In the genomic region with DNA sequence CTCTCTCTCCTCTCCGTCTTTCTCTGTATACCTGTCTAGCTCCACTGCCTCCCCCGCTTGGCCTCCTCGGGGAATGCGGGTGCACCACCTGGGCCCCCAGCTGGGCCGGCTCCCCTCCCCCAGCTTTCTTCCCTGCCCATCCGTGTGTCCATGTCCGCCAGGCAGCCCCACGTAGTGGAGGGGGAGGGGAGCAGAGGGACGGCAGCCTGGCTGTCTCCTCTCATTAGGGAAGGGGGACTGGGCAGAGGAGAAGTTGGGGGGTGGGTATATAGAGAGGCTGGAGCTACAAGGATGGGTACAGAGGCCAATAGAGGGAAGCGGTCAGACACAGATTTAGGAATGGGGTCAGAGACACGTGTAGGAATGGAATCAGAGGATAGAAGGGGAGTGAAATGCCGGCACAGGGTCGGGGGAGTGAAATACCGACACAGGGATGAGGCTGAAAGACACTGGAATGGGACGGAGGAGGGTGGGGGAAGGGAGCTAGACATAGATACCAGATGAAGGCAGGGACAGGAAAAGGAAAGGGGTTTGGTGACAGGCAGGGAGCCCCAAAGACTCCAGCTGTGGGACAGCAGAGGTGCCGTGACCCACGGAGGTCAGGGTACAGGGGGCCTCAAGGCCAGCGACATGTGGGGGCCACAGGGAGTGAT, we compare ENCODE assay signal across 9 cellular contexts. TPM values are rescaled to one million over a fixed set of nuclear protein-coding genes. Genes with fewer than 3 reads are reported as not detected.
DNase-seq lines count a peak whose midpoint lies in the region; ATAC-seq and TF ChIP-seq lines count a peak whose summit lies in the region.
"Had no signal": no experiment of that assay in that cellular context is flagged by ENCODE, and none has a peak within 500 bp of the region (broad histone marks: within the 10 kb centered on the region; RNA-seq: fewer than 3 reads in every experiment).

No MANE protein-coding gene starts in this region.

- peaks cover 28 to 38% of the 10 kb centered on the region in 2 donors for H3K27me3 Mint-ChIP-seq in CD8-positive, alpha-beta memory T cell

- H3K4me3 ChIP-seq in CD8-positive, alpha-beta memory T cell (ENCODE audit: low read length) = no peak overlapping the region
- H3K4me3 ChIP-seq in right atrium auricular region = peak overlapping the region; percentile 96 to 100
- peak overlapping the region; percentile 78 for H3K4me3 ChIP-seq in psoas muscle

- CTCF ChIA-PET in CD8-positive, alpha-beta memory T cell (lab: Charles Lee) = interaction anchor here (1.0 kb wide), 1 partner anchor 78 kb away, joined by 3 read pairs; no protein-coding TSS in a partner anchor

- H3K4me1 Mint-ChIP-seq in CD8-positive, alpha-beta memory T cell = peaks cover 18 to 28% (median 20%) of the 10 kb centered on the region in 3 donors

- TF ChIP-seq CTCF in right atrium auricular region (IDR thresholded peaks at IDR 0.05) = no peak
- TF ChIP-seq CTCF in psoas muscle (IDR thresholded peaks at IDR 0.05) = no peak

- intact Hi-C loops in psoas muscle (cut with DNase I) = loop anchor here in 1 of 2 donors (10.0 kb wide), 2 partner anchors 124 to 274 kb away; no protein-coding TSS in a partner anchor
- intact Hi-C loops in sciatic nerve (cut with DNase I) = no loop called here

- H3K4me3 Mint-ChIP-seq in CD8-positive, alpha-beta memory T cell = peak overlapping the region in 1 of 7 donors; percentile 7

- peak overlapping the region; percentile 47 for H3K27ac ChIP-seq in CD8-positive, alpha-beta memory T cell (ENCODE audit: low read depth, low read length)
- H3K27ac ChIP-seq in adipose tissue (ENCODE audit: low read depth, low read length) = peak overlapping the region; percentile 41
- peak overlapping the region; percentile 96 to 99 for H3K27ac ChIP-seq in right atrium auricular region
- peak overlapping the region; percentile 83 for H3K27ac ChIP-seq in psoas muscle

- no peaks in the 10 kb centered on the region for H3K27me3 ChIP-seq in CD8-positive, alpha-beta memory T cell (ENCODE audit: insufficient read depth, low read length, poor library complexity, severe bottlenecking)
- H3K27me3 ChIP-seq in right atrium auricular region = no peaks in the 10 kb centered on the region
- H3K27me3 ChIP-seq in psoas muscle (ENCODE audit: insufficient read depth in 3 of 3, low read length in 2 of 3) = no peaks in the 10 kb centered on the region

- DNase-seq in CD8-positive, alpha-beta memory T cell = no peak
- DNase-seq in right atrium auricular region (ENCODE audit: low spot score) (no peak), psoas muscle (no peak), COLO829 (ENCODE audit: low spot score) (no peak), sciatic nerve (ENCODE audit: low spot score) (no peak)
- DNase-seq: NCI-H1092 had no signal

- POLR2A ChIA-PET in CD8-positive, alpha-beta memory T cell (lab: Charles Lee) = no interaction called here

- H3K4me1 ChIP-seq in CD8-positive, alpha-beta memory T cell (ENCODE audit: insufficient read depth, low read length) = peaks cover 24% of the 10 kb centered on the region
- H3K4me1 ChIP-seq in right atrium auricular region (peaks cover 0 to 57% of the 10 kb centered on the region in 2 donors), psoas muscle (no peaks in the 10 kb centered on the region)

- WGBS in adipose tissue, 3 donors = 23 to 49% (median 30%) methylated on average over 18 of the region's 18 CpGs
- WGBS in psoas muscle, 3 donors = 38 to 43% (median 42%) methylated on average over 18 of the region's 18 CpGs

- ATAC-seq in psoas muscle = no peak
- no peak for ATAC-seq in GM21737 (IDR thresholded peaks at IDR 0.05; ENCODE audit: unreplicated experiment)
- no peak for ATAC-seq in sciatic nerve
- no peak for ATAC-seq in HG02759 (IDR thresholded peaks at IDR 0.05; ENCODE audit: unreplicated experiment)

- H3K27ac Mint-ChIP-seq in CD8-positive, alpha-beta memory T cell = peak overlapping the region in 1 of 8 donors; percentile 86

- peaks cover 0 to 2% (median 0%) of the 10 kb centered on the region in 5 donors for H3K9me3 Mint-ChIP-seq in CD8-positive, alpha-beta memory T cell

- H3K36me3 ChIP-seq in CD8-positive, alpha-beta memory T cell (ENCODE audit: insufficient read depth, low read length) = no peaks in the 10 kb centered on the region
- no peaks in the 10 kb centered on the region for H3K36me3 ChIP-seq in right atrium auricular region
- H3K36me3 ChIP-seq in psoas muscle (ENCODE audit: insufficient read depth in 1 of 2, low read depth in 1 of 2) = no peaks in the 10 kb centered on the region

- H3K36me3 Mint-ChIP-seq in CD8-positive, alpha-beta memory T cell = peaks cover 0 to 3% (median 0%) of the 10 kb centered on the region in 3 donors

- H3K9me3 ChIP-seq in CD8-positive, alpha-beta memory T cell (ENCODE audit: low read length) = no peaks in the 10 kb centered on the region
- H3K9me3 ChIP-seq in right atrium auricular region (no peaks in the 10 kb centered on the region), psoas muscle (no peaks in the 10 kb centered on the region)

RNA-seq across cellular contexts. Expression of a gene that starts 2.8 kb away (rescaled TPM):
- under 1 TPM; 0.22 to 0.66 TPM for total RNA-seq in CD8-positive, alpha-beta memory T cell
- 0.47 TPM for polyA plus RNA-seq in CD8-positive, alpha-beta memory T cell
- 10 to 100 TPM; 23.8 to 83.0 (median 58.7) TPM for polyA plus RNA-seq in adipose tissue
- 10 to 100 TPM; 65.1 to 95.7 TPM for total RNA-seq in right atrium auricular region
- 10 to 100 TPM; 17.5 to 32.9 (median 24.1) TPM for total RNA-seq in psoas muscle
- 10 to 100 TPM in 2 of 3 donors, 1 to 10 TPM in 1; 9.0 to 18.1 (median 11.2) TPM for polyA plus RNA-seq in psoas muscle
- total RNA-seq in sciatic nerve = 115 TPM

RNA-seq across cellular contexts. Expression of a gene that starts 40.0 kb away (rescaled TPM):
- not detected for total RNA-seq in CD8-positive, alpha-beta memory T cell
- not detected for polyA plus RNA-seq in CD8-positive, alpha-beta memory T cell
- polyA plus RNA-seq in adipose tissue (10 to 100 TPM; 23.8 to 66.5 (median 62.1) TPM), psoas muscle (10 to 100 TPM; 12.5 to 15.8 (median 15.7) TPM)
- total RNA-seq in right atrium auricular region (100 to 1,000 TPM in 1 of 2 donors, 10 to 100 TPM in 1; 82.1 to 102 TPM), psoas muscle (10 to 100 TPM; 20.0 to 44.9 (median 25.0) TPM), sciatic nerve (164 TPM)

RNA-seq across cellular contexts. Expression of a gene that starts 42.1 kb away (rescaled TPM):
- 100 to 1,000 TPM; 211 to 218 TPM for total RNA-seq in CD8-positive, alpha-beta memory T cell
- polyA plus RNA-seq in CD8-positive, alpha-beta memory T cell = 41.4 TPM
- 10 to 100 TPM; 25.6 to 60.5 (median 26.4) TPM for polyA plus RNA-seq in adipose tissue
- total RNA-seq in right atrium auricular region = 10 to 100 TPM; 33.7 to 39.0 TPM
- total RNA-seq in psoas muscle = 100 to 1,000 TPM in 1 of 4 donors, 10 to 100 TPM in 3; 42.3 to 111 (median 71.4) TPM
- 100 to 1,000 TPM in 1 of 3 donors, 10 to 100 TPM in 2; 67.6 to 330 (median 69.7) TPM for polyA plus RNA-seq in psoas muscle
- total RNA-seq in sciatic nerve = 29.1 TPM

RNA-seq across cellular contexts. Expression of a gene that starts 56.7 kb away (rescaled TPM):
- total RNA-seq in CD8-positive, alpha-beta memory T cell = 1 to 10 TPM; 4.5 TPM
- polyA plus RNA-seq in CD8-positive, alpha-beta memory T cell = not detected
- polyA plus RNA-seq in adipose tissue (1,000 to 10,000 TPM in 1 of 3 donors, 100 to 1,000 TPM in 2; 118 to 1,060 (median 448) TPM), psoas muscle (10 to 100 TPM in 1 of 3 donors, 1 to 10 TPM in 2; 4.9 to 17.8 (median 6.8) TPM)
- total RNA-seq in right atrium auricular region (100 to 1,000 TPM in 1 of 2 donors, 10 to 100 TPM in 1; 85.3 to 403 TPM), psoas muscle (10 to 100 TPM in 3 of 4 donors, 1 to 10 TPM in 1; 7.1 to 19.0 (median 11.9) TPM), sciatic nerve (79.3 TPM)

Comparison
In these comparisons a context has a peak if more than half of its experiments do, and no peak if none do; other contexts are left out.
1. H3K27ac ChIP-seq: peak in every context shown above with its lines; median percentile 98 in right atrium auricular region; 83 in psoas muscle; 47 in CD8-positive, alpha-beta memory T cell; 41 in adipose tissue.
2. RNA of a gene that starts 2.8 kb away (total RNA-seq): 115 TPM in sciatic nerve (single experiment), 65.1 to 95.7 TPM in right atrium auricular region and 17.5 to 32.9 TPM in psoas muscle; 0.22 to 0.66 TPM in CD8-positive, alpha-beta memory T cell; every median in the first group is over 10 times any median in the second.
3. RNA of a gene that starts 40.0 kb away (total RNA-seq): 164 TPM in sciatic nerve (single experiment), 82.1 to 102 TPM in right atrium auricular region and 20.0 to 44.9 TPM in psoas muscle; not detected in CD8-positive, alpha-beta memory T cell; every median in the first group is over 10 times any median in the second.